8 cellular contexts compared by ENCODE assay signal in the genomic region with DNA sequence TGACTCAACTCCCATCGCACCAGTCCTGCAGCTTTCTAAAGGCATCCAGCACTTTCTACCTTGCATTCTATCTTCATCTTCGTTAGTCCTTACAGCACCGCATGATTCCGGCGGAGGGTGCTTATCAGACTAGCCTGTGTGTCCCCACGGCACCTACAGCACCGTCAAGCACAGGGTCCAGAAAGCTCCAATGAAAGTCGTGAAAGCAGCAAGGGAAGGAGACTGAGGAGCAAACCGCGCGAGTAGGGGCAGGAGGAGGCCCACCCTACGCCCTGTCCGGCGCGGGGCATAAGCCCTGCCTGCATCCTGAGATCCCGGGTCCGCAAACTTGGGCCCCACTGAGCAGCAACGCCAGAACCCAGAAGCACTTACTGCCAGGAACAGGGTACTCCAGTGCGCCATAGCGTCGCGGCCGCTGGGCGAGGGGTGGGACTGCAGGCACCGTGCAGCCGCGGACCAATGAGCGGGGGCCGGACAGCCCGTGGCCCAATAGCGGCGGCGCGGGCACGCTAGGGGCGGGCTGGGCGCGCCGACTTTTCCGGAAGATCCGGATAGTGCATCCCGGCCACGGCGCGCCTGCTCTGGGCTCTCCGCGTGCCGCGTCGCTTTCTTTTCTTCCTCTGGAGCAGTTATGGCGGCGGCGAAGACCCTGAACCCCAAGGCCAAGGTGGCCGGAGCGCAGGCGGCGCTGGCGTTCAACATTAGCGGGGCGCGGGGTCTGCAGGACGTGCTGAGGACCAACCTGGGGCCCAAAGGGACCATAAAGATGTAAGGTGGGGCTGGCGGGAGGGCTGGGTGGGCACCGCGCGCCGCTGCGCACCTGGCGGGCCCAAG.
A peak's percentile ranks its signal among the peaks of the same experiment; 100 is the strongest.
DNase-seq lines count a peak whose midpoint lies in the region; ATAC-seq and TF ChIP-seq lines count a peak whose summit lies in the region.

No MANE protein-coding gene starts in this region.

- H3K27me3 Mint-ChIP-seq in activated CD4-positive, alpha-beta T cell treated with anti-CD3 and anti-CD28 coated beads, Interleukin-2, amount 10 ng/mL, durations not matched to agents 24 days and 14 days, result no peaks in the 10 kb centered on the region

- peak overlapping the region; percentile 64 for H3K4me3 ChIP-seq in colonic mucosa

- intact Hi-C loops in activated CD4-positive, alpha-beta T cell treated with anti-CD3 and anti-CD28 coated beads, Interleukin-2, amount 10 ng/mL, durations not matched to agents 24 days and 14 days (cut with micrococcal nuclease), result loop anchor here (1.0 to 10.0 kb wide), 8 partner anchors 20 to 1244 kb away; a partner anchor contains a TSS
- intact Hi-C loops in colonic mucosa (cut with DNase I), result no loop called here

- peak overlapping the region; percentile 83 to 98 for H3K9ac ChIP-seq in colonic mucosa (ENCODE audit: low read depth in 2 of 2, low read length in 2 of 2)

- peaks cover 6% of the 10 kb centered on the region for H3K4me1 Mint-ChIP-seq in activated CD4-positive, alpha-beta T cell treated with anti-CD3 and anti-CD28 coated beads, Interleukin-2, amount 10 ng/mL, durations not matched to agents 24 days and 14 days

- no peaks in the 10 kb centered on the region for H3K27me3 ChIP-seq in colonic mucosa

- TF ChIP-seq CTCF in C4-2B (conservative IDR thresholded peaks at IDR 0.05) (no peak), colonic mucosa (IDR thresholded peaks at IDR 0.05) (no peak)

- H3K9me3 ChIP-seq in colonic mucosa, result no peaks in the 10 kb centered on the region

- H3K36me3 ChIP-seq in colonic mucosa, result no peaks in the 10 kb centered on the region

- peak overlapping the region; percentile 87 for H3K4me3 Mint-ChIP-seq in activated CD4-positive, alpha-beta T cell treated with anti-CD3 and anti-CD28 coated beads, Interleukin-2, amount 10 ng/mL, durations not matched to agents 24 days and 14 days

- H3K27ac Mint-ChIP-seq in activated CD4-positive, alpha-beta T cell treated with anti-CD3 and anti-CD28 coated beads, Interleukin-2, amount 10 ng/mL, durations not matched to agents 24 days and 14 days, result peak overlapping the region; percentile 87

- no peaks in the 10 kb centered on the region for H3K9me3 Mint-ChIP-seq in activated CD4-positive, alpha-beta T cell treated with anti-CD3 and anti-CD28 coated beads, Interleukin-2, amount 10 ng/mL, durations not matched to agents 24 days and 14 days

- peaks cover 24% of the 10 kb centered on the region for H3K36me3 Mint-ChIP-seq in activated CD4-positive, alpha-beta T cell treated with anti-CD3 and anti-CD28 coated beads, Interleukin-2, amount 10 ng/mL, durations not matched to agents 24 days and 14 days (ENCODE audit: low read depth)

- peak; percentile 82 to 96 for DNase-seq in NCI-H526 (lab: John Stamatoyannopoulos, UW)
- peak; percentile 98 for DNase-seq in activated CD4-positive, alpha-beta T cell treated with anti-CD3 and anti-CD28 coated beads, Interleukin-2, amount 10 ng/mL, durations not matched to agents 24 days and 14 days
- peak; percentile 93 for DNase-seq in colonic mucosa
- DNase-seq in left lobe of liver (ENCODE audit: low spot score), result peak; percentile 92
- peak; percentile 89 to 91 for DNase-seq in stimulated activated CD4-positive, alpha-beta T cell treated with anti-CD3 and anti-CD28 coated beads, Interleukin-2, amount 100 ng/mL, for 24 hours

- H3K27ac ChIP-seq in C4-2B, result peak overlapping the region; percentile 88
- H3K27ac ChIP-seq in colonic mucosa, result peak overlapping the region; percentile 88

- peaks cover 8% of the 10 kb centered on the region for H3K4me1 ChIP-seq in colonic mucosa

- ATAC-seq in GM19372 (IDR thresholded peaks at IDR 0.05; ENCODE audit: low read depth, unreplicated experiment) (peak; percentile 98), HG03520 (IDR thresholded peaks at IDR 0.05; ENCODE audit: unreplicated experiment) (peak; percentile 99), left lobe of liver (peak; percentile 97)

Comparison
In these comparisons a context has a peak if more than half of its experiments do, and no peak if none do; other contexts are left out.
1. Peak in every context shown above with its lines: DNase-seq, ATAC-seq, H3K4me3 ChIP-seq and H3K27ac ChIP-seq.